ENCODE assay signal across 8 cellular contexts in the genomic region with DNA sequence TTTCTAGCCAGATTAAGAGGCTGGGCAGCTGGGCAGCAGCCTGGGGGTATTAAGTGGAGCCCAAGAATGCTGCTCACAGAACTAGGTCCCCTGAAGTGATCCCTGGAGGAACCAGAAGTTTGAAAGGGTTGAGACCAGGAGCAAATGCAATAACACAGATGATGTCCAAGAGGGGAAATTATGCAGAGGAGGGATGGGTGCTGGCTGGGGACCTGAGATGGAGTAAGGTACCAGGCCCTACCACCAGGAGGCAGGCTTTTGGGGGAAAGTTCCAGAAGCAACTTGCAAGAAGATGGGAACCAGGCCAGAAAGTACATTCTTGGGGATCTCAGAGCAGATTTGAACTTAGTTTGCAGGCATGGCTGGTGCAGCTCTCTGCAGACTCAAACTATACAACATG.
DNase-seq lines count a peak whose midpoint lies in the region; TF ChIP-seq lines count a peak whose summit lies in the region.

No MANE protein-coding gene starts in this region.

- H3K27ac Mint-ChIP-seq in activated CD4-positive, alpha-beta memory T cell treated with anti-CD3 and anti-CD28 coated beads, Interleukin-2, amount 10 ng/mL, durations not matched to agents 7 days and 5 days: no peak overlapping the region

- no peaks in the 10 kb centered on the region for H3K4me1 ChIP-seq in fibroblast of lung (ENCODE audit: control insufficient read depth, extremely low read depth, insufficient read depth, low read length)

- H4K20me1 ChIP-seq in fibroblast of lung (ENCODE audit: control insufficient read depth, extremely low read depth, insufficient read depth, low read length): no peaks in the 10 kb centered on the region

- H3K4me2 ChIP-seq in fibroblast of lung (ENCODE audit: extremely low read depth, insufficient read depth, low read length): no peak overlapping the region

- H3K79me2 ChIP-seq in fibroblast of lung (ENCODE audit: control insufficient read depth, insufficient read depth, low read length): no peaks in the 10 kb centered on the region

- H3K4me3 Mint-ChIP-seq in activated CD4-positive, alpha-beta memory T cell treated with anti-CD3 and anti-CD28 coated beads, Interleukin-2, amount 10 ng/mL, durations not matched to agents 7 days and 5 days: no peak overlapping the region

- intact Hi-C loops in lower leg skin (cut with DNase I; ENCODE audit: low total_unique reads): no loop called here

- H3K36me3 ChIP-seq in fibroblast of lung (ENCODE audit: control insufficient read depth, insufficient read depth, low read length): no peaks in the 10 kb centered on the region

- TF ChIP-seq POLR2A in lower leg skin (IDR thresholded peaks at IDR 0.05): no peak

- H3K27me3 ChIP-seq in HL-60 (ENCODE audit: insufficient read depth, poor library complexity, severe bottlenecking) (no peaks in the 10 kb centered on the region), fibroblast of lung (ENCODE audit: control insufficient read depth, insufficient read depth, low read length) (no peaks in the 10 kb centered on the region)

- H3K27ac ChIP-seq in HL-60 (replicated peaks) (no peak overlapping the region), fibroblast of lung (ENCODE audit: insufficient read depth, low read length) (no peak overlapping the region)

- H3K9ac ChIP-seq in fibroblast of lung (ENCODE audit: insufficient read depth, low read length): no peak overlapping the region

- POLR2A ChIA-PET in activated CD4-positive, alpha-beta memory T cell treated with anti-CD3 and anti-CD28 coated beads, Interleukin-2, amount 10 ng/mL, durations not matched to agents 7 days and 5 days (lab: Charles Lee): no interaction called here

- peaks cover 20% of the 10 kb centered on the region for H3K9me3 Mint-ChIP-seq in activated CD4-positive, alpha-beta memory T cell treated with anti-CD3 and anti-CD28 coated beads, Interleukin-2, amount 10 ng/mL, durations not matched to agents 7 days and 5 days

- CTCF ChIA-PET in activated CD4-positive, alpha-beta memory T cell treated with anti-CD3 and anti-CD28 coated beads, Interleukin-2, amount 10 ng/mL, durations not matched to agents 7 days and 5 days (lab: Charles Lee): interaction anchor here (1.0 to 1.6 kb wide), 6 partner anchors 8 to 662 kb away, joined by 3 to 4 read pairs (median 3); no protein-coding TSS in a partner anchor

- peaks cover 16% of the 10 kb centered on the region for H3K36me3 Mint-ChIP-seq in activated CD4-positive, alpha-beta memory T cell treated with anti-CD3 and anti-CD28 coated beads, Interleukin-2, amount 10 ng/mL, durations not matched to agents 7 days and 5 days (ENCODE audit: low read depth)

- H2AFZ ChIP-seq in fibroblast of lung (ENCODE audit: low read length): no peak overlapping the region

- no peaks in the 10 kb centered on the region for H3K9me3 ChIP-seq in fibroblast of lung (ENCODE audit: control insufficient read depth, insufficient read depth, low read depth, low read length)

- peaks cover 2% of the 10 kb centered on the region for H3K4me1 Mint-ChIP-seq in activated CD4-positive, alpha-beta memory T cell treated with anti-CD3 and anti-CD28 coated beads, Interleukin-2, amount 10 ng/mL, durations not matched to agents 7 days and 5 days

- no peaks in the 10 kb centered on the region for H3K27me3 Mint-ChIP-seq in activated CD4-positive, alpha-beta memory T cell treated with anti-CD3 and anti-CD28 coated beads, Interleukin-2, amount 10 ng/mL, durations not matched to agents 7 days and 5 days

- DNase-seq in ACHN: peak; percentile 50
- peak; percentile 15 to 37 for DNase-seq in HL-60 (ENCODE audit: low read depth in 1 of 2, low spot score in 1 of 2)
- peak; percentile 63 for DNase-seq in activated CD4-positive, alpha-beta memory T cell treated with anti-CD3 and anti-CD28 coated beads, Interleukin-2, amount 10 ng/mL, durations not matched to agents 7 days and 5 days
- peak; percentile 34 to 58 for DNase-seq in fibroblast of lung (ENCODE audit: low read depth in 2 of 2)
- peak; percentile 48 for DNase-seq in stimulated activated CD4-positive, alpha-beta T cell treated with anti-CD3 and anti-CD28 coated beads, Interleukin-15, amount 100 ng/mL, for 24 hours
- no peak for DNase-seq in COR-L47 (lab: John Stamatoyannopoulos, UW)
- no peak for DNase-seq in lower leg skin (ENCODE audit: low spot score in 2 of 2)
- no peak for DNase-seq in NCI-H1930 (lab: John Stamatoyannopoulos, UW)

- in situ Hi-C loops in ACHN (cut with HindIII; ENCODE audit: low pct_ligation_motif_present, low pct_unique_long_range_greater_than_20kb, low sequenced_read_pairs): no loop called here

- TF ChIP-seq CTCF in HL-60 (IDR thresholded peaks at IDR 0.05; ENCODE audit: insufficient read depth, low read length) (peak; percentile 28), fibroblast of lung (conservative IDR thresholded peaks at IDR 0.05 in 1 of 2, IDR thresholded peaks at IDR 0.05 in 1 of 2; ENCODE audit: low read depth in 1 of 2, low read length in 2 of 2) (peak; percentile 43 to 57), lower leg skin (IDR thresholded peaks at IDR 0.05) (no peak)

- H3K4me3 ChIP-seq in HL-60 (replicated peaks; ENCODE audit: insufficient read depth, low read length) (no peak overlapping the region), fibroblast of lung (replicated peaks in 1 of 4; ENCODE audit: control extremely low read depth in 1 of 4, insufficient read depth in 1 of 4, low read depth in 3 of 4, low read length in 4 of 4) (no peak overlapping the region), lower leg skin (ENCODE audit: low read depth, poor library complexity, severe bottlenecking) (no peak overlapping the region)

Comparison
In these comparisons a context has a peak if more than half of its experiments do, and no peak if none do; other contexts are left out.
1. DNase-seq: peak in ACHN (single experiment), HL-60 (2 of 2), activated CD4-positive, alpha-beta memory T cell treated with anti-CD3 and anti-CD28 coated beads, Interleukin-2, amount 10 ng/mL, durations not matched to agents 7 days and 5 days (single experiment), fibroblast of lung (2 of 2) and stimulated activated CD4-positive, alpha-beta T cell treated with anti-CD3 and anti-CD28 coated beads, Interleukin-15, amount 100 ng/mL, for 24 hours (single experiment); none in COR-L47 (single experiment), lower leg skin (0 of 2) and NCI-H1930 (0 of 2).
2. CTCF ChIP-seq: peak in HL-60 (single experiment) and fibroblast of lung (2 of 2); none in lower leg skin (0 of 3).